Comparison of ENCODE assay signal across 13 cellular contexts in genomic region chr3:168622795-168623194, GRCh38.
DNase-seq lines count a peak whose midpoint lies in the region; ATAC-seq and TF ChIP-seq lines count a peak whose summit lies in the region.
"Had no signal": no experiment of that assay in that cellular context is flagged by ENCODE, and none has a peak within 500 bp of the region (broad histone marks: within the 10 kb centered on the region; RNA-seq: fewer than 3 reads in every experiment).

No MANE protein-coding gene starts in this region.

- intact Hi-C loops in IMR-90 (cut with micrococcal nuclease), result loop anchor here (5.0 kb wide), 2 partner anchors 110 to 225 kb away; no protein-coding TSS in a partner anchor
- intact Hi-C loops in activated T-helper 1 cell treated with anti-CD3 and anti-CD28 coated beads, Interleukin-12 subunit alpha, Interleukin-12 subunit beta, Interleukin-2, Interleukin-4 antibody, amounts not matched to agents 30 ng/mL and 10 ng/mL and 1 ng/mL, durations not matched to agents 14 hours and 24 hours and 36 hours (cut with micrococcal nuclease), result no loop called here

- H3K9me3 ChIP-seq in IMR-90 (ENCODE audit: control insufficient read depth, insufficient read depth, low read length) (no peaks in the 10 kb centered on the region), endodermal cell (ENCODE audit: control insufficient read depth, low read length) (no peaks in the 10 kb centered on the region), mesenchymal stem cell (ENCODE audit: control insufficient read depth, low read length) (no peaks in the 10 kb centered on the region)

- DNase-seq in GM23338 (ENCODE audit: low spot score) (no peak), IMR-90 (no peak), endodermal cell (no peak), mesenchymal stem cell (peak; percentile 27), NCI-H446 treated with DMSO at 0.1 percent for 48 hours (lab: John Stamatoyannopoulos, UW) (no peak), SKM-1 (lab: John Stamatoyannopoulos, UW; ENCODE audit: unreplicated experiment) (no peak)
- no peak for DNase-seq in activated T-helper 1 cell treated with anti-CD3 and anti-CD28 coated beads, Interleukin-12 subunit alpha, Interleukin-12 subunit beta, Interleukin-2, Interleukin-4 antibody, amounts not matched to agents 30 ng/mL and 10 ng/mL and 1 ng/mL, durations not matched to agents 14 hours and 24 hours and 36 hours (ENCODE audit: low spot score)
- DNase-seq: C1 segment of cervical spinal cord; Calu3; CD4-positive, alpha-beta T cell; DMS 273 treated with DMSO at 0.1 percent for 48 hours; H7 had no signal

- H2BK12ac ChIP-seq in mesenchymal stem cell (ENCODE audit: low read length in 2 of 2), result no peak overlapping the region

- H3K4me3 ChIP-seq in GM23338 (no peak overlapping the region), IMR-90 (ENCODE audit: insufficient read depth, low read depth, low read length) (no peak overlapping the region), endodermal cell (ENCODE audit: low read length) (no peak overlapping the region), mesenchymal stem cell (ENCODE audit: insufficient read depth in 1 of 2, low read depth in 1 of 2, low read length in 2 of 2) (no peak overlapping the region)

- H4K91ac ChIP-seq in IMR-90 (ENCODE audit: insufficient read depth, low read depth, low read length), result no peak overlapping the region
- no peak overlapping the region for H4K91ac ChIP-seq in mesenchymal stem cell (ENCODE audit: low read length)

- H4K20me1 ChIP-seq in GM23338 (replicated peaks; ENCODE audit: insufficient read depth) (no peaks in the 10 kb centered on the region), IMR-90 (ENCODE audit: insufficient read depth, low read length) (no peaks in the 10 kb centered on the region)

- H3K36me3 ChIP-seq in GM23338 (ENCODE audit: insufficient read depth) (no peaks in the 10 kb centered on the region), IMR-90 (ENCODE audit: control insufficient read depth, insufficient read depth, low read length) (no peaks in the 10 kb centered on the region), endodermal cell (ENCODE audit: control insufficient read depth, insufficient read depth, low read length) (no peaks in the 10 kb centered on the region), mesenchymal stem cell (ENCODE audit: control insufficient read depth in 1 of 2, insufficient read depth in 2 of 2, low read depth in 1 of 2, low read length in 2 of 2) (no peaks in the 10 kb centered on the region)

- H2BK20ac ChIP-seq in IMR-90 (ENCODE audit: low read depth, low read length), result 0 out of 2 replicates have a peak overlapping the region, but pooled peaks have one; percentile 23

- no peak overlapping the region for H2BK15ac ChIP-seq in IMR-90 (ENCODE audit: low read depth, low read length)
- no peak overlapping the region for H2BK15ac ChIP-seq in mesenchymal stem cell (ENCODE audit: low read depth, poor library complexity, severe bottlenecking)

- no peaks in the 10 kb centered on the region for H3K27me3 ChIP-seq in GM23338 (ENCODE audit: insufficient read depth)
- H3K27me3 ChIP-seq in IMR-90 (ENCODE audit: control insufficient read depth, insufficient read depth, low read length), result no peaks in the 10 kb centered on the region
- H3K27me3 ChIP-seq in endodermal cell (ENCODE audit: control insufficient read depth, insufficient read depth, low read length, poor library complexity, severe bottlenecking), result no peaks in the 10 kb centered on the region
- H3K27me3 ChIP-seq in mesenchymal stem cell (ENCODE audit: control insufficient read depth in 1 of 2, insufficient read depth in 1 of 2, low read length in 2 of 2), result no peaks in the 10 kb centered on the region

- no TSS peak for BruUV-seq in IMR-90 (replicated peaks; lab: Mats Ljungman, UMichigan)

- H2AFZ ChIP-seq in GM23338 (no peak overlapping the region), IMR-90 (replicated peaks; ENCODE audit: low read length, poor library complexity) (no peak overlapping the region), mesenchymal stem cell (ENCODE audit: low read depth, low read length) (no peak overlapping the region)

- no peaks in the 10 kb centered on the region; the same call in 1 of the 2 replicates for H3K9me1 ChIP-seq in IMR-90 (ENCODE audit: insufficient read depth, low read length)

- CTCF ChIA-PET in IMR-90 (lab: Yijun Ruan, JAX), result interaction anchor here (0.6 kb wide), 1 partner anchor 178 kb away, joined by 5 read pairs; no protein-coding TSS in a partner anchor

- H4K5ac ChIP-seq in IMR-90 (ENCODE audit: low read depth, low read length), result no peak overlapping the region

- H3K27ac ChIP-seq in GM23338 (ENCODE audit: low read depth), result no peak overlapping the region
- no peak overlapping the region for H3K27ac ChIP-seq in IMR-90 (ENCODE audit: insufficient read depth, low read length)
- H3K27ac ChIP-seq in endodermal cell (ENCODE audit: low read depth, low read length), result peak overlapping the region; percentile 27
- no peak overlapping the region for H3K27ac ChIP-seq in mesenchymal stem cell (ENCODE audit: low read length, poor library complexity, severe bottlenecking)

- H2BK120ac ChIP-seq in IMR-90 (ENCODE audit: low read depth, low read length), result no peak overlapping the region
- H2BK120ac ChIP-seq in mesenchymal stem cell (ENCODE audit: low read depth, low read length), result no peak overlapping the region

- H2BK5ac ChIP-seq in IMR-90 (ENCODE audit: low read depth, low read length, poor library complexity, severe bottlenecking) (no peak overlapping the region), mesenchymal stem cell (ENCODE audit: low read depth, low read length, poor library complexity, severe bottlenecking) (no peak overlapping the region)

- H3K36me3 Mint-ChIP-seq in GM23338 (ENCODE audit: low read depth) (no peaks in the 10 kb centered on the region), endodermal cell (ENCODE audit: low read depth) (no peaks in the 10 kb centered on the region)
- H3K36me3 Mint-ChIP-seq in activated T-helper 1 cell treated with anti-CD3 and anti-CD28 coated beads, Interleukin-12 subunit alpha, Interleukin-12 subunit beta, Interleukin-2, Interleukin-4 antibody, amounts not matched to agents 30 ng/mL and 10 ng/mL and 1 ng/mL, durations not matched to agents 14 hours and 24 hours and 36 hours (ENCODE audit: low read depth), result no peaks in the 10 kb centered on the region

- TF ChIP-seq CTCF in GM23338 (conservative IDR thresholded peaks at IDR 0.05; ENCODE audit: low read depth in 2 of 2) (no peak), IMR-90 (conservative IDR thresholded peaks at IDR 0.05; ENCODE audit: low read depth, low read length) (no peak), endodermal cell (conservative IDR thresholded peaks at IDR 0.05) (no peak)

- TF ChIP-seq POLR2A in IMR-90 (IDR thresholded peaks at IDR 0.05; ENCODE audit: low read depth, low read length), result no peak

- POLR2A ChIA-PET in IMR-90 (lab: Charles Lee; ENCODE audit: unreplicated experiment), result no interaction called here

- in situ Hi-C loops in IMR-90 (cut with MboI; ENCODE audit: low sequenced_read_pairs), result no loop called here

- H3K9ac ChIP-seq in IMR-90 (ENCODE audit: low read depth, low read length), result no peak overlapping the region
- H3K9ac ChIP-seq in endodermal cell (ENCODE audit: extremely low read depth, low read length, poor library complexity, severe bottlenecking), result no peak overlapping the region
- H3K9ac ChIP-seq in mesenchymal stem cell (ENCODE audit: low read length), result no peak overlapping the region

- ATAC-seq in GM23338 (no peak), IMR-90 (ENCODE audit: low read depth) (no peak)

- H3K56ac ChIP-seq in IMR-90 (ENCODE audit: extremely low read depth, insufficient read depth, low read length), result no peak overlapping the region

- no peak overlapping the region for H3K23ac ChIP-seq in IMR-90 (ENCODE audit: low read depth, low read length)
- H3K23ac ChIP-seq in mesenchymal stem cell (ENCODE audit: low read length in 2 of 2), result no peak overlapping the region

- dilution Hi-C loops in IMR-90 (cut with HindIII; ENCODE audit: low sequenced_read_pairs, unreplicated experiment), result no loop called here

- TF ChIP-seq RAD21 in IMR-90 (IDR thresholded peaks at IDR 0.05; ENCODE audit: low read length), result no peak

- no peaks in the 10 kb centered on the region for H3K9me2 ChIP-seq in GM23338 (ENCODE audit: insufficient read depth)

- H3K14ac ChIP-seq in IMR-90 (replicated peaks; ENCODE audit: low read depth, low read length), result no peak overlapping the region; the same call in 1 of the 2 replicates
- H3K14ac ChIP-seq in mesenchymal stem cell (ENCODE audit: low read length in 2 of 2), result no peak overlapping the region

- H3K4me3 Mint-ChIP-seq in GM23338 (no peak overlapping the region), endodermal cell (no peak overlapping the region)
- no peak overlapping the region for H3K4me3 Mint-ChIP-seq in activated T-helper 1 cell treated with anti-CD3 and anti-CD28 coated beads, Interleukin-12 subunit alpha, Interleukin-12 subunit beta, Interleukin-2, Interleukin-4 antibody, amounts not matched to agents 30 ng/mL and 10 ng/mL and 1 ng/mL, durations not matched to agents 14 hours and 24 hours and 36 hours
- H3K4me3 Mint-ChIP-seq: B cell; CD4-positive, alpha-beta T cell had no signal

- H3K27me3 Mint-ChIP-seq in GM23338 (ENCODE audit: insufficient read depth, low read depth, poor library complexity) (peaks cover 3% of the 10 kb centered on the region), endodermal cell (ENCODE audit: insufficient read depth) (peaks cover under 1% of the 10 kb centered on the region)
- H3K27me3 Mint-ChIP-seq in activated T-helper 1 cell treated with anti-CD3 and anti-CD28 coated beads, Interleukin-12 subunit alpha, Interleukin-12 subunit beta, Interleukin-2, Interleukin-4 antibody, amounts not matched to agents 30 ng/mL and 10 ng/mL and 1 ng/mL, durations not matched to agents 14 hours and 24 hours and 36 hours (ENCODE audit: insufficient read depth), result no peaks in the 10 kb centered on the region
- H3K27me3 Mint-ChIP-seq: B cell; CD4-positive, alpha-beta T cell had no signal

- no CpG with 5 or more reads among the region's 3 CpGs for WGBS in IMR-90 (ENCODE audit: extremely low coverage in 2 of 2, insufficient read length in 1 of 2), 2 experiments
- 80 to 89% methylated on average over 2 to 3 of the region's 3 CpGs for WGBS in endodermal cell (ENCODE audit: insufficient coverage in 1 of 2, insufficient read length in 1 of 2), 2 experiments
- WGBS in mesenchymal stem cell, result 64% methylated on average over 3 of the region's 3 CpGs

- H3K27ac Mint-ChIP-seq in GM23338 (peak overlapping the region; percentile 74), endodermal cell (no peak overlapping the region)
- H3K27ac Mint-ChIP-seq in activated T-helper 1 cell treated with anti-CD3 and anti-CD28 coated beads, Interleukin-12 subunit alpha, Interleukin-12 subunit beta, Interleukin-2, Interleukin-4 antibody, amounts not matched to agents 30 ng/mL and 10 ng/mL and 1 ng/mL, durations not matched to agents 14 hours and 24 hours and 36 hours, result no peak overlapping the region
- H3K27ac Mint-ChIP-seq: B cell; CD4-positive, alpha-beta T cell had no signal

- H3K4ac ChIP-seq in IMR-90 (ENCODE audit: low read depth, low read length) (no peak overlapping the region), mesenchymal stem cell (ENCODE audit: low read depth in 1 of 2, low read length in 2 of 2) (no peak overlapping the region)

- no peaks in the 10 kb centered on the region for H3K9me3 Mint-ChIP-seq in GM23338
- H3K9me3 Mint-ChIP-seq in endodermal cell, result no peaks in the 10 kb centered on the region
- no peaks in the 10 kb centered on the region for H3K9me3 Mint-ChIP-seq in activated T-helper 1 cell treated with anti-CD3 and anti-CD28 coated beads, Interleukin-12 subunit alpha, Interleukin-12 subunit beta, Interleukin-2, Interleukin-4 antibody, amounts not matched to agents 30 ng/mL and 10 ng/mL and 1 ng/mL, durations not matched to agents 14 hours and 24 hours and 36 hours
- H3K9me3 Mint-ChIP-seq: CD4-positive, alpha-beta T cell had no signal

- H3K4me1 Mint-ChIP-seq in GM23338, result peaks cover 53% of the 10 kb centered on the region
- peaks cover 11% of the 10 kb centered on the region for H3K4me1 Mint-ChIP-seq in endodermal cell
- H3K4me1 Mint-ChIP-seq in activated T-helper 1 cell treated with anti-CD3 and anti-CD28 coated beads, Interleukin-12 subunit alpha, Interleukin-12 subunit beta, Interleukin-2, Interleukin-4 antibody, amounts not matched to agents 30 ng/mL and 10 ng/mL and 1 ng/mL, durations not matched to agents 14 hours and 24 hours and 36 hours (ENCODE audit: low read depth), result no peaks in the 10 kb centered on the region
- H3K4me1 Mint-ChIP-seq: B cell had no signal

- H2AK9ac ChIP-seq in IMR-90 (replicated peaks; ENCODE audit: low read depth, low read length, poor library complexity), result no peak overlapping the region

- H4K8ac ChIP-seq in IMR-90 (ENCODE audit: low read depth in 2 of 2, low read length in 2 of 2) (no peak overlapping the region), mesenchymal stem cell (ENCODE audit: low read length) (no peak overlapping the region)

- H2AK5ac ChIP-seq in IMR-90 (ENCODE audit: low read depth, low read length) (no peak overlapping the region), mesenchymal stem cell (ENCODE audit: low read length, severe bottlenecking) (no peak overlapping the region)

- no peaks in the 10 kb centered on the region for H3F3A ChIP-seq in GM23338 (replicated peaks; ENCODE audit: low read depth)

- H3K79me2 ChIP-seq in GM23338 (replicated peaks; ENCODE audit: insufficient read depth), result no peaks in the 10 kb centered on the region

- H3K18ac ChIP-seq in IMR-90 (ENCODE audit: low read depth, low read length) (no peak overlapping the region), mesenchymal stem cell (ENCODE audit: low read depth in 1 of 2, low read length in 2 of 2) (no peak overlapping the region)

- H3K4me1 ChIP-seq in GM23338 (ENCODE audit: insufficient read depth), result peaks cover 18% of the 10 kb centered on the region
- H3K4me1 ChIP-seq in IMR-90 (ENCODE audit: control insufficient read depth, insufficient read depth, low read length), result no peaks in the 10 kb centered on the region
- H3K4me1 ChIP-seq in endodermal cell (ENCODE audit: control insufficient read depth, insufficient read depth, low read length), result no peaks in the 10 kb centered on the region
- H3K4me1 ChIP-seq in mesenchymal stem cell (ENCODE audit: control insufficient read depth, insufficient read depth, low read depth, low read length), result no peaks in the 10 kb centered on the region

- no peaks in the 10 kb centered on the region for H3K79me1 ChIP-seq in IMR-90 (ENCODE audit: low read depth in 1 of 2, low read length in 2 of 2)
- H3K79me1 ChIP-seq in mesenchymal stem cell (replicated peaks; ENCODE audit: low read length, poor library complexity, severe bottlenecking), result no peaks in the 10 kb centered on the region

- no peak overlapping the region for H3K4me2 ChIP-seq in GM23338
- H3K4me2 ChIP-seq in IMR-90 (ENCODE audit: low read depth, low read length), result no peak overlapping the region
- H3K4me2 ChIP-seq in mesenchymal stem cell (ENCODE audit: low read length, poor library complexity, severe bottlenecking), result no peak overlapping the region
